Comparison of ENCODE assay signal across 8 cellular contexts in genomic region chr4:13483142-13484044, GRCh38. TPM values are rescaled to one million over a fixed set of nuclear protein-coding genes. Genes with fewer than 3 reads are reported as not detected.
DNase-seq lines count a peak whose midpoint lies in the region; ATAC-seq, FAIRE-seq and TF ChIP-seq lines count a peak whose summit lies in the region.

No MANE protein-coding gene starts in this region.

- DNase-seq in Daoy (ENCODE audit: low read depth) (peak; percentile 56), HT1080 (ENCODE audit: low read depth) (peak; percentile 68), SK-N-MC (ENCODE audit: low read depth, low spot score) (no peak), bronchial epithelial cell (ENCODE audit: low read depth) (peak; percentile 48), iPS-NIHi11 (ENCODE audit: low spot score) (peak; percentile 46), skeletal muscle cell (ENCODE audit: low read depth) (peak; percentile 45), KG1 (lab: John Stamatoyannopoulos, UW) (no peak)

- no peaks in the 10 kb centered on the region for H3K36me3 ChIP-seq in SK-N-MC (ENCODE audit: insufficient read depth, low read length)
- H3K36me3 ChIP-seq in bronchial epithelial cell (ENCODE audit: control insufficient read depth, insufficient read depth, low read length), result no peaks in the 10 kb centered on the region

- H3K9me3 ChIP-seq in SK-N-MC (ENCODE audit: low read depth, low read length), result no peaks in the 10 kb centered on the region

- FAIRE-seq in bronchial epithelial cell (lab: Jason Lieb, UNC), result no peak

- no peak for TF ChIP-seq CTCF in bronchial epithelial cell (IDR thresholded peaks at IDR 0.05; ENCODE audit: insufficient read depth, low read length, severe bottlenecking)

- peak; percentile 16 for ATAC-seq in GM21447 (IDR thresholded peaks at IDR 0.05; ENCODE audit: unreplicated experiment)

- H3K27ac ChIP-seq in SK-N-MC, result 0 out of 2 replicates have a peak overlapping the region, but pooled peaks have one; percentile 13

- peak overlapping the region; percentile 78 for H3K4me3 ChIP-seq in SK-N-MC
- peak overlapping the region; percentile 84 for H3K4me3 ChIP-seq in bronchial epithelial cell (ENCODE audit: low read depth, low read length)
- H3K4me3 ChIP-seq in skeletal muscle cell (ENCODE audit: low read depth, low read length), result peak overlapping the region; percentile 82

- peak overlapping the region; percentile 93 for H3K9ac ChIP-seq in SK-N-MC (ENCODE audit: insufficient read length)

- no peaks in the 10 kb centered on the region for H3K27me3 ChIP-seq in bronchial epithelial cell (ENCODE audit: control insufficient read depth, insufficient read depth, low read length)

RNA-seq across cellular contexts. Expression of gene RAB28, which starts 0.7 kb away (rescaled TPM):
- total RNA-seq in Daoy (2014; rRNA removed; shearing (Covaris generic)), result 21.5 and 24.1 TPM in 2 replicates
- 11.6 and 14.5 TPM in 2 replicates for total RNA-seq in HT1080 (2014; rRNA removed; shearing (Covaris generic))
- polyA plus RNA-seq in HT1080 (2015; cell fraction: cytosol; rRNA removed), result 20.2 and 20.4 TPM in 2 replicates
- 10.2 and 13.1 TPM in 2 replicates for polyA plus RNA-seq in HT1080 (2015; cell fraction: nucleus; rRNA removed)
- 14.0 and 19.1 TPM in 2 replicates for total RNA-seq in bronchial epithelial cell

Comparison
In these comparisons a context has a peak if more than half of its experiments do, and no peak if none do; other contexts are left out.
1. DNase-seq: peak in Daoy (single experiment), HT1080 (single experiment), bronchial epithelial cell (single experiment), iPS-NIHi11 (single experiment) and skeletal muscle cell (single experiment); none in SK-N-MC (single experiment) and KG1 (single experiment).
2. Peak in every context shown above with its lines, with median percentiles within 50 percentile points of each other: H3K4me3 ChIP-seq.